In the genomic region with DNA sequence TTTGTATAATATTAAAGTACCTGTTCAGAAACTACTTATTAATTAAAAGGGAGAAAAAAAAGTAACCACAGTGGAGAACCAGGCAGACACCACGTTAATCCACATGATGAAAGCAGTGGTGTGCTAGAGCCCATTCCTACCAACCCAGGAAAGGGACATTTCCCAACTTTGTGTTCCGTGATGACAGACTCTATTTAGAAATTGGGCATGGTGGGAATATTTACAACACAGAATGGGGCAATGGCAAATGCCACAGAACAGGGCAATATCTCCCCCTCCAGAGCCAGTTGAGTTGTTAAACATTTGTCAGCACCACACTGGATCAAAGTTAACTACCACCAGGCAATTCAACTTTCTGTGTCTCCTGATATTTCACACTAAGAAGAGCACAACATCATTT, we compare ENCODE assay signal across 19 cellular contexts. TPM values are rescaled to one million over a fixed set of nuclear protein-coding genes. Genes with fewer than 3 reads are reported as not detected.
DNase-seq lines count a peak whose midpoint lies in the region; ATAC-seq, FAIRE-seq and TF ChIP-seq lines count a peak whose summit lies in the region.
"Had no signal": no experiment of that assay in that cellular context is flagged by ENCODE, and none has a peak within 500 bp of the region (broad histone marks: within the 10 kb centered on the region; RNA-seq: fewer than 3 reads in every experiment).

No MANE protein-coding gene starts in this region.

- H3K4me1 ChIP-seq in liver (ENCODE audit: control insufficient read depth in 4 of 4, insufficient read depth in 4 of 4, low read length in 3 of 4): no peaks in the 10 kb centered on the region
- no peaks in the 10 kb centered on the region for H3K4me1 ChIP-seq in HepG2 (ENCODE audit: insufficient read depth, low read length)
- peaks cover 16 to 22% of the 10 kb centered on the region in 2 donors for H3K4me1 ChIP-seq in gastrocnemius medialis
- H3K4me1 ChIP-seq: A549, HAP-1 had no signal

- in situ Hi-C loops in HepG2 (cut with HindIII; ENCODE audit: extremely low pct_ligation_motif_present, low pct_unique_long_range_greater_than_20kb) (no loop called here), gastrocnemius medialis (cut with MboI; ENCODE audit: low sequenced_read_pairs in 4 of 4) (no loop called here)

- no peak for FAIRE-seq in HepG2 (lab: Jason Lieb, UNC)
- FAIRE-seq: A549, G401.6, GM12891, GM19239, H1 had no signal

- CTCF ChIA-PET in HepG2 (lab: Yijun Ruan, JAX; ENCODE audit: low intra/inter-chr PET ratio, low total read pairs): no interaction called here

- BruUV-seq in HepG2 (replicated peaks; lab: Mats Ljungman, UMichigan): no TSS peak

- TF ChIP-seq EP300 in HepG2 (IDR thresholded peaks at IDR 0.05; ENCODE audit: low read depth in 2 of 2, low read length in 2 of 2) (no peak), HepG2 (CRISPR knock-in tag; IDR thresholded peaks at IDR 0.05; ENCODE audit: borderline replicate concordance) (no peak)

- no peak overlapping the region for H3K4me3 ChIP-seq in liver (ENCODE audit: low read depth in 1 of 3, low read length in 3 of 3)
- no peak overlapping the region for H3K4me3 ChIP-seq in HepG2 (replicated peaks in 1 of 3; ENCODE audit: insufficient read depth in 1 of 3, low read depth in 2 of 3, low read length in 3 of 3)
- H3K4me3 ChIP-seq in gastrocnemius medialis: no peak overlapping the region
- H3K4me3 ChIP-seq: A549, HAP-1 had no signal

- TF ChIP-seq RAD21 in liver (IDR thresholded peaks at IDR 0.05) (peak; percentile 51 to 56), HepG2 (CRISPR knock-in tag; IDR thresholded peaks at IDR 0.05) (no peak)

- H3K36me3 ChIP-seq in liver (ENCODE audit: control insufficient read depth in 4 of 4, insufficient read depth in 3 of 4, low read depth in 1 of 4, low read length in 3 of 4) (no peaks in the 10 kb centered on the region), HepG2 (replicated peaks in 1 of 2; ENCODE audit: control insufficient read depth in 1 of 2, insufficient read depth in 2 of 2, low read length in 2 of 2) (no peaks in the 10 kb centered on the region), gastrocnemius medialis (no peaks in the 10 kb centered on the region)
- H3K36me3 ChIP-seq: BE2C, HAP-1 had no signal

- ATAC-seq in HepG2 (no peak), gastrocnemius medialis (peak; percentile 64 to 71), GM18517 (IDR thresholded peaks at IDR 0.05; ENCODE audit: unreplicated experiment) (no peak)
- ATAC-seq: A549 had no signal

- H3K27me3 ChIP-seq in liver (ENCODE audit: control insufficient read depth in 4 of 4, insufficient read depth in 4 of 4, low read length in 3 of 4): no peaks in the 10 kb centered on the region
- H3K27me3 ChIP-seq in HepG2 (ENCODE audit: control insufficient read depth in 1 of 2, insufficient read depth in 2 of 2, low read length in 2 of 2): no peaks in the 10 kb centered on the region
- H3K27me3 ChIP-seq in gastrocnemius medialis: no peaks in the 10 kb centered on the region
- H3K27me3 ChIP-seq: BE2C had no signal

- H4K20me1 ChIP-seq in HepG2 (ENCODE audit: insufficient read depth, low read length): no peaks in the 10 kb centered on the region

- TF ChIP-seq CTCF in liver (IDR thresholded peaks at IDR 0.05; ENCODE audit: low read depth, low read length, missing input control) (no peak), HepG2 (CRISPR knock-in tag; IDR thresholded peaks at IDR 0.05) (no peak), gastrocnemius medialis (IDR thresholded peaks at IDR 0.05 in 4 of 5, conservative IDR thresholded peaks at IDR 0.05 in 1 of 5) (no peak)

- no peak overlapping the region for H3K4me2 ChIP-seq in HepG2 (ENCODE audit: low read depth, low read length)
- H3K4me2 ChIP-seq: A549 had no signal

- H3K9ac ChIP-seq in liver (ENCODE audit: low read depth in 1 of 2, low read length in 2 of 2) (no peak overlapping the region), HepG2 (ENCODE audit: insufficient read depth, low read depth, low read length) (no peak overlapping the region)

- no peaks in the 10 kb centered on the region for H3K79me2 ChIP-seq in HepG2 (ENCODE audit: insufficient read depth, low read length)

- H2AFZ ChIP-seq in HepG2 (ENCODE audit: low read length): no peak overlapping the region

- no peak for TF ChIP-seq POLR2A in HepG2 (IDR thresholded peaks at IDR 0.05; ENCODE audit: insufficient read depth in 1 of 2, low read depth in 2 of 2, low read length in 2 of 2)
- TF ChIP-seq POLR2A in gastrocnemius medialis (IDR thresholded peaks at IDR 0.05): no peak
- no peak for TF ChIP-seq POLR2A in erythroblast (IDR thresholded peaks at IDR 0.05; ENCODE audit: low read length)

- intact Hi-C loops in HepG2 (cut with micrococcal nuclease; ENCODE audit: unreplicated experiment): no loop called here
- intact Hi-C loops in gastrocnemius medialis (cut with DNase I; ENCODE audit: low total_unique reads): no loop called here

- H3K9me3 ChIP-seq in liver (ENCODE audit: control insufficient read depth in 4 of 4, low read length in 3 of 4) (no peaks in the 10 kb centered on the region), HepG2 (ENCODE audit: low read length) (no peaks in the 10 kb centered on the region), gastrocnemius medialis (no peaks in the 10 kb centered on the region)
- H3K9me3 ChIP-seq: A549, BE2C had no signal

- DNase-seq in HepG2 (ENCODE audit: low spot score) (no peak), fibroblast of gingiva (ENCODE audit: low read depth) (peak; percentile 44), gastrocnemius medialis (no peak), erythroblast (lab: John Stamatoyannopoulos, UW) (no peak)
- DNase-seq: BE2C; CD4-positive, alpha-beta memory T cell; DMS153; DMS79 treated with DMSO at 0.1 percent for 48 hours; EL had no signal

- POLR2A ChIA-PET in HepG2 (lab: Yijun Ruan, JAX): no interaction called here

- H3K27ac ChIP-seq in liver (ENCODE audit: low read depth in 1 of 2, low read length in 2 of 2) (no peak overlapping the region), HepG2 (ENCODE audit: extremely low read length, insufficient read depth, low read length) (no peak overlapping the region), gastrocnemius medialis (no peak overlapping the region)
- H3K27ac ChIP-seq: A549, C4-2B had no signal

- WGBS in liver: 65% methylated on average over 2 of the region's 2 CpGs
- 95% methylated on average over 1 of the region's 2 CpGs for WGBS in HepG2 (ENCODE audit: low lambda C conversion rate)

TF ChIP-seq in liver, 16 proteins besides CTCF, POLR2A, EP300 and RAD21:
- TF ChIP-seq TAF1 (conservative IDR thresholded peaks at IDR 0.05) (no peak), SP1 (IDR thresholded peaks at IDR 0.05) (peak; percentile 8), RXRA (IDR thresholded peaks at IDR 0.05) (peak in 1 of 2 donors; percentile 40), YY1 (IDR thresholded peaks at IDR 0.05) (peak; percentile 19), HNF4A (conservative IDR thresholded peaks at IDR 0.05) (peak in 1 of 2 donors; percentile 23)

TF ChIP-seq in HepG2, 621 proteins besides CTCF, POLR2A, EP300 and RAD21:
- TF ChIP-seq ZNF678 (CRISPR knock-in tag; IDR thresholded peaks at IDR 0.05) (no peak), MTF2 (CRISPR knock-in tag; IDR thresholded peaks at IDR 0.05; ENCODE audit: borderline replicate concordance) (no peak), SP2 (CRISPR knock-in tag; IDR thresholded peaks at IDR 0.05) (no peak), NPAS2 (CRISPR knock-in tag; IDR thresholded peaks at IDR 0.05; ENCODE audit: borderline replicate concordance) (no peak), ZNF790 (CRISPR knock-in tag; IDR thresholded peaks at IDR 0.05; ENCODE audit: borderline replicate concordance) (no peak), ZNF670 (CRISPR knock-in tag; IDR thresholded peaks at IDR 0.05; ENCODE audit: borderline replicate concordance) (no peak)
- TF ChIP-seq, protein P1, sequence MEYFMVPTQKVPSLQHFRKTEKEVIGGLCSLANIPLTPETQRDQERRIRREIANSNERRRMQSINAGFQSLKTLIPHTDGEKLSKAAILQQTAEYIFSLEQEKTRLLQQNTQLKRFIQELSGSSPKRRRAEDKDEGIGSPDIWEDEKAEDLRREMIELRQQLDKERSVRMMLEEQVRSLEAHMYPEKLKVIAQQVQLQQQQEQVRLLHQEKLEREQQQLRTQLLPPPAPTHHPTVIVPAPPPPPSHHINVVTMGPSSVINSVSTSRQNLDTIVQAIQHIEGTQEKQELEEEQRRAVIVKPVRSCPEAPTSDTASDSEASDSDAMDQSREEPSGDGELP (IDR thresholded peaks at IDR 0.05; ENCODE audit: borderline replicate concordance, low read depth): no peak

RNA-seq across cellular contexts. Expression of a gene that starts 1.2 kb away (rescaled TPM):
- total RNA-seq in liver (not detected), HepG2 (2016; rRNA removed; fragmentation: Illumina TruSeq; extraction: Trizol) (not detected in 2 replicates), gastrocnemius medialis (not detected)
- polyA plus RNA-seq in liver (not detected), HepG2 (2011; rRNA removed) (not detected in 2 replicates)
- total RNA-seq in HepG2 (2016; cell fraction: cytosol; rRNA removed; fragmentation: Illumina TruSeq; extraction: Trizol; ENCODE audit: low read depth): not detected in 2 replicates
- total RNA-seq in HepG2 (2016; cell fraction: insoluble cytoplasmic fraction; rRNA removed; fragmentation: Illumina TruSeq; extraction: Trizol): not detected in 2 replicates
- not detected in 2 replicates for total RNA-seq in HepG2 (2016; cell fraction: membrane; rRNA removed; fragmentation: Illumina TruSeq; extraction: Trizol)
- not detected in 2 replicates for total RNA-seq in HepG2 (2016; cell fraction: nucleus; rRNA removed; fragmentation: Illumina TruSeq; extraction: Trizol)
- not detected in 2 replicates for polyA plus RNA-seq in HepG2 (2011; cell fraction: cytosol; rRNA removed)
- polyA plus RNA-seq in HepG2 (2011; cell fraction: nucleus; rRNA removed): not detected in 2 replicates
- polyA plus RNA-seq in HepG2 (2012): not detected in 2 replicates
- not detected in 2 replicates for polyA plus RNA-seq in HepG2 (2016; cell fraction: cytosol; fragmentation: Illumina TruSeq; extraction: Trizol; ENCODE audit: low read depth)
- polyA plus RNA-seq in HepG2 (2016; cell fraction: insoluble cytoplasmic fraction; fragmentation: Illumina TruSeq; extraction: Trizol; ENCODE audit: low read depth): not detected in 2 replicates
- not detected in 2 replicates for polyA plus RNA-seq in HepG2 (2016; cell fraction: membrane; fragmentation: Illumina TruSeq; extraction: Trizol; ENCODE audit: low read depth)
- not detected in 2 replicates for polyA plus RNA-seq in HepG2 (2016; cell fraction: nucleus; fragmentation: Illumina TruSeq; extraction: Trizol; ENCODE audit: insufficient read depth, low read depth)
- not detected in 2 replicates for polyA minus RNA-seq in HepG2 (2011; rRNA and poly(A)+ RNA removed; ENCODE audit: low replicate concordance)
- polyA minus RNA-seq in HepG2 (2011; cell fraction: cytosol; rRNA and poly(A)+ RNA removed): not detected in 2 replicates
- not detected in 2 replicates for polyA minus RNA-seq in HepG2 (2011; cell fraction: nucleus; rRNA and poly(A)+ RNA removed)
- total RNA-seq: CD4-positive, alpha-beta memory T cell; H1 had no signal
- polyA plus RNA-seq: A549; AG04450; CD4-positive, alpha-beta memory T cell; H1 had no signal

Comparison
In these comparisons a context has a peak if more than half of its experiments do, and no peak if none do; other contexts are left out.
1. ATAC-seq: peak in gastrocnemius medialis (2 of 2); none in HepG2 (single experiment) and GM18517 (single experiment).